Comparison of ENCODE assay signal across 8 cellular contexts in the genomic region with DNA sequence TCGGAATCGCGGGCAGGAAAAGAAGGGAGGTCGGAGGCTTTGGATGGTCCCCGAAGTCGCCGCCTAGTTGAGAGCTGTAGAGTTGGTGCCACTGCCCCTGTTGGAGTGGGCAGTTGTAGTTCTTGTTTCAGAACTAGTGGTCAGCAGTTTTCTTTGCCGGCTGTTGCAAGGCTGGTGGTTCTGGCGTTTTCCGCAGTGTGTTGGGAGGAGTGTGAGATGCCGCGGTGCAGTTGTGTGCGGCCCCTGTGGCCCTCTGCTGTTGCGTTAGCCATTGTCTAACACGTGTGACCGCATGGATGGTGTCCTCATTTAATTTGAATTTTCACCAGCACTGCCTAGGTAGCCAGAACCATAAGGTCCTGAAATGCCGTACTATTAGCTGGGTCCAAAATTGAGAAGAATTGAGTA. TPM values are rescaled to one million over a fixed set of nuclear protein-coding genes. Genes with fewer than 3 reads are reported as not detected.
DNase-seq lines count a peak whose midpoint lies in the region; ATAC-seq and TF ChIP-seq lines count a peak whose summit lies in the region.

No MANE protein-coding gene starts in this region.

- H3K9ac ChIP-seq in mucosa of rectum (ENCODE audit: low read depth in 1 of 2, low read length in 2 of 2) = peak overlapping the region; percentile 98 to 99

- peak overlapping the region; percentile 99 for H3K27ac ChIP-seq in C4-2B
- H3K27ac ChIP-seq in mucosa of rectum (ENCODE audit: low read depth in 2 of 2, low read length in 2 of 2) = peak overlapping the region; percentile 93 to 99

- no peaks in the 10 kb centered on the region for H3K27me3 ChIP-seq in mucosa of rectum (ENCODE audit: control insufficient read depth in 2 of 2, insufficient read depth in 2 of 2, low read length in 2 of 2)

- peaks cover 48 to 57% of the 10 kb centered on the region in 2 donors for H3K4me1 ChIP-seq in mucosa of rectum (ENCODE audit: control insufficient read depth in 2 of 2, insufficient read depth in 2 of 2, low read length in 2 of 2)

- TF ChIP-seq CTCF in C4-2B (conservative IDR thresholded peaks at IDR 0.05) (no peak), omental fat pad (IDR thresholded peaks at IDR 0.05) (no peak)

- peak overlapping the region; percentile 92 to 95 for H3K4me3 ChIP-seq in mucosa of rectum (ENCODE audit: low read length in 2 of 2)

- no peak for ATAC-seq in omental fat pad (ENCODE audit: low FRiP score)

- H3K36me3 ChIP-seq in mucosa of rectum (ENCODE audit: control insufficient read depth in 2 of 2, insufficient read depth in 2 of 2, low read length in 2 of 2) = peaks cover 4 to 6% of the 10 kb centered on the region in 2 donors

- peak; percentile 31 for DNase-seq in MV-4-11 (lab: John Stamatoyannopoulos, UW)
- peak; percentile 51 for DNase-seq in dermis blood vessel endothelial cell
- DNase-seq in AG08395 (ENCODE audit: low spot score) = no peak
- DNase-seq in omental fat pad (ENCODE audit: low spot score) = no peak
- DNase-seq in NCI-H2081 (lab: John Stamatoyannopoulos, UW) = no peak
- no peak for DNase-seq in NOMO-1 treated with DMSO at 0.1 percent for 48 hours (lab: John Stamatoyannopoulos, UW; ENCODE audit: unreplicated experiment)

- no peaks in the 10 kb centered on the region for H3K9me3 ChIP-seq in mucosa of rectum (ENCODE audit: control insufficient read depth in 2 of 2, low read length in 2 of 2)

RNA-seq across cellular contexts. Expression of gene ARF1, which starts 1.4 kb away (rescaled TPM):
- total RNA-seq in dermis blood vessel endothelial cell (264 and 393 TPM in 2 replicates), omental fat pad (100 to 1,000 TPM; 273 to 440 (median 369) TPM)

RNA-seq across cellular contexts. Expression of gene C1orf35, which starts 19.2 kb away (rescaled TPM):
- 12.1 and 18.5 TPM in 2 replicates for total RNA-seq in dermis blood vessel endothelial cell
- total RNA-seq in omental fat pad = 10 to 100 TPM in 2 of 4 donors, 1 to 10 TPM in 2; 5.1 to 17.2 (median 8.8) TPM

RNA-seq across cellular contexts. Expression of gene MRPL55, which starts 25.2 kb away (rescaled TPM):
- 54.3 and 55.7 TPM in 2 replicates for total RNA-seq in dermis blood vessel endothelial cell
- total RNA-seq in omental fat pad = 10 to 100 TPM; 47.1 to 95.5 (median 71.7) TPM

RNA-seq across cellular contexts. Expression of gene GUK1, which starts 56.2 kb away (rescaled TPM):
- total RNA-seq in dermis blood vessel endothelial cell (471 and 724 TPM in 2 replicates), omental fat pad (100 to 1,000 TPM; 285 to 404 (median 308) TPM)

Comparison
In these comparisons a context has a peak if more than half of its experiments do, and no peak if none do; other contexts are left out.
1. DNase-seq: peak in MV-4-11 (single experiment) and dermis blood vessel endothelial cell (single experiment); none in AG08395 (single experiment), omental fat pad (single experiment), NCI-H2081 (0 of 2) and NOMO-1 treated with DMSO at 0.1 percent for 48 hours (single experiment).